In genomic region chr10:11328264-11329054, GRCh38 we compare ENCODE assay signal across 1 cellular context.
A peak's percentile ranks its signal among the peaks of the same experiment; 100 is the strongest.
TF ChIP-seq lines count a peak whose summit lies in the region.

No MANE protein-coding gene starts in this region.

TF ChIP-seq in WTC11, 78 proteins besides CTCF, POLR2A, EP300 and RAD21 (continued from another document):
- peak; percentile 79 for TF ChIP-seq PRDM15 (CRISPR knock-in tag; IDR thresholded peaks at IDR 0.05)
